Comparison of ENCODE assay signal across 1 cellular context in genomic region chr7:41878331-41879112, GRCh38.
TF ChIP-seq lines count a peak whose summit lies in the region.

No MANE protein-coding gene starts in this region.

TF ChIP-seq in IMR-90, 13 proteins besides CTCF, POLR2A, EP300 and RAD21:
- no peak for TF ChIP-seq RFX5 (IDR thresholded peaks at IDR 0.05; ENCODE audit: low read depth, low read length)
- TF ChIP-seq MXI1 (IDR thresholded peaks at IDR 0.05; ENCODE audit: borderline replicate concordance, low read depth, low read length): no peak
- no peak for TF ChIP-seq BHLHE40 (IDR thresholded peaks at IDR 0.05; ENCODE audit: low read depth, low read length)
- no peak for TF ChIP-seq ELK1 (IDR thresholded peaks at IDR 0.05; ENCODE audit: borderline replicate concordance, low read depth, low read length)
- no peak for TF ChIP-seq RCOR1 (IDR thresholded peaks at IDR 0.05; ENCODE audit: insufficient replicate concordance, low read length)
- TF ChIP-seq USF2 (IDR thresholded peaks at IDR 0.05; ENCODE audit: low read depth, low read length): no peak
- TF ChIP-seq MAFK (IDR thresholded peaks at IDR 0.05; ENCODE audit: low read depth, low read length): no peak
- no peak for TF ChIP-seq MAZ (IDR thresholded peaks at IDR 0.05; ENCODE audit: borderline replicate concordance, low read depth, low read length)
- no peak for TF ChIP-seq SMC3 (IDR thresholded peaks at IDR 0.05; ENCODE audit: low read depth, low read length)
- TF ChIP-seq NFE2L2 (IDR thresholded peaks at IDR 0.05; ENCODE audit: low read depth, low read length): no peak
- TF ChIP-seq CEBPB (IDR thresholded peaks at IDR 0.05; ENCODE audit: low read depth, low read length): no peak
- TF ChIP-seq FOS (IDR thresholded peaks at IDR 0.05; ENCODE audit: low read depth, low read length): no peak
- TF ChIP-seq CHD1 (IDR thresholded peaks at IDR 0.05; ENCODE audit: low read depth, low read length): no peak
